22 cellular contexts compared by ENCODE assay signal in genomic region chr17:7894226-7894625, GRCh38. TPM values are rescaled to one million over a fixed set of nuclear protein-coding genes. Genes with fewer than 3 reads are reported as not detected.
DNase-seq lines count a peak whose midpoint lies in the region; ATAC-seq and TF ChIP-seq lines count a peak whose summit lies in the region.
"Had no signal": no experiment of that assay in that cellular context is flagged by ENCODE, and none has a peak within 500 bp of the region (broad histone marks: within the 10 kb centered on the region; RNA-seq: fewer than 3 reads in every experiment).

No MANE protein-coding gene starts in this region.

- no peaks in the 10 kb centered on the region for H3K36me3 ChIP-seq in Caco-2 (ENCODE audit: control insufficient read depth, insufficient read depth, low read length)
- peaks cover 78% of the 10 kb centered on the region for H3K36me3 ChIP-seq in WERI-Rb-1

- H3K27ac ChIP-seq in WERI-Rb-1 (0 out of 2 replicates have a peak overlapping the region, but pooled peaks have one; percentile 14), substantia nigra (ENCODE audit: low read depth, low read length, poor library complexity, severe bottlenecking) (no peak overlapping the region)
- H3K27ac ChIP-seq: SJSA1, transverse colon had no signal

- CTCF ChIA-PET in Caco-2 (lab: Charles Lee) = no interaction called here

- no peak overlapping the region for H3K27ac Mint-ChIP-seq in Caco-2 (ENCODE audit: unreplicated experiment)
- H3K27ac Mint-ChIP-seq: activated T-helper 1 cell treated with anti-CD3 and anti-CD28 coated beads, Interleukin-12 subunit alpha, Interleukin-12 subunit beta, Interleukin-2, Interleukin-4 antibody, amounts not matched to agents 30 ng/mL and 10 ng/mL and 1 ng/mL, durations not matched to agents 14 hours and 24 hours and 36 hours; natural killer cell; WTC11 had no signal

- H3K4me3 Mint-ChIP-seq in Caco-2 (ENCODE audit: unreplicated experiment) = no peak overlapping the region
- H3K4me3 Mint-ChIP-seq: activated T-helper 1 cell treated with anti-CD3 and anti-CD28 coated beads, Interleukin-12 subunit alpha, Interleukin-12 subunit beta, Interleukin-2, Interleukin-4 antibody, amounts not matched to agents 30 ng/mL and 10 ng/mL and 1 ng/mL, durations not matched to agents 14 hours and 24 hours and 36 hours; central memory CD8-positive, alpha-beta T cell; natural killer cell; WTC11 had no signal

- TSS peak; percentile 49 for BruUV-seq in Caco-2 (replicated peaks; lab: Mats Ljungman, UMichigan)

- intact Hi-C loops in Caco-2 (cut with micrococcal nuclease; ENCODE audit: unreplicated experiment) = no loop called here

- H3K27me3 ChIP-seq in Caco-2 (replicated peaks; ENCODE audit: control insufficient read depth, insufficient read depth, low read length) (no peaks in the 10 kb centered on the region), WERI-Rb-1 (ENCODE audit: insufficient read depth, low read depth, severe bottlenecking) (no peaks in the 10 kb centered on the region)
- H3K27me3 ChIP-seq: SJSA1, transverse colon had no signal

- H3K4me1 Mint-ChIP-seq in Caco-2 (ENCODE audit: low read depth, unreplicated experiment) = peaks cover 6% of the 10 kb centered on the region
- H3K4me1 Mint-ChIP-seq: WTC11 had no signal

- POLR2A ChIA-PET in Caco-2 (lab: Charles Lee) = no interaction called here

- DNase-seq in AG20443 (ENCODE audit: low spot score) (peak; percentile 1), Caco-2 (no peak), WERI-Rb-1 (no peak), islet precursor cell (peak; percentile 42), occipital lobe (lab: John Stamatoyannopoulos, UW) (no peak), substantia nigra (lab: John Stamatoyannopoulos, UW) (no peak), kidney glomerular epithelial cell (lab: John Stamatoyannopoulos, UW) (no peak)
- DNase-seq: C1 segment of cervical spinal cord; DMS79 treated with DMSO at 0.1 percent for 48 hours; GDM1; midbrain; natural killer cell; NCI-H146; NCI-H345; RPMI8226; stimulated activated CD4-positive, alpha-beta T cell treated with anti-CD3 and anti-CD28 coated beads, Interleukin-4, amount 100 ng/mL, for 24 hours; transverse colon had no signal

- H3K36me3 Mint-ChIP-seq in Caco-2 (ENCODE audit: insufficient read depth, unreplicated experiment) = peaks cover 20% of the 10 kb centered on the region

- H3K9me3 Mint-ChIP-seq in Caco-2 (ENCODE audit: unreplicated experiment) = no peaks in the 10 kb centered on the region
- H3K9me3 Mint-ChIP-seq: activated T-helper 1 cell treated with anti-CD3 and anti-CD28 coated beads, Interleukin-12 subunit alpha, Interleukin-12 subunit beta, Interleukin-2, Interleukin-4 antibody, amounts not matched to agents 30 ng/mL and 10 ng/mL and 1 ng/mL, durations not matched to agents 14 hours and 24 hours and 36 hours; central memory CD8-positive, alpha-beta T cell; natural killer cell; WTC11 had no signal

- TF ChIP-seq CTCF in Caco-2 (IDR thresholded peaks at IDR 0.05; ENCODE audit: insufficient read depth in 1 of 2, low read depth in 1 of 2, low read length in 1 of 2, severe bottlenecking in 1 of 2, unreplicated experiment in 1 of 2) (no peak), WERI-Rb-1 (IDR thresholded peaks at IDR 0.05; ENCODE audit: low read depth, low read length) (no peak)

- H3K9me3 ChIP-seq in Caco-2 (no peaks in the 10 kb centered on the region), WERI-Rb-1 (ENCODE audit: severe bottlenecking) (no peaks in the 10 kb centered on the region)
- H3K9me3 ChIP-seq: SJSA1, transverse colon had no signal

- H3K4me1 ChIP-seq in Caco-2 = no peaks in the 10 kb centered on the region

- no peak for ATAC-seq in GM18517 (IDR thresholded peaks at IDR 0.05; ENCODE audit: unreplicated experiment)
- ATAC-seq: natural killer cell, WTC11 had no signal

- no peaks in the 10 kb centered on the region for H3K27me3 Mint-ChIP-seq in Caco-2 (ENCODE audit: insufficient read depth, unreplicated experiment)
- H3K27me3 Mint-ChIP-seq: central memory CD8-positive, alpha-beta T cell had no signal

- H3K4me3 ChIP-seq in Caco-2 (ENCODE audit: low read depth, low read length) = no peak overlapping the region
- H3K4me3 ChIP-seq in WERI-Rb-1 (ENCODE audit: low read depth, low read length) = no peak overlapping the region
- H3K4me3 ChIP-seq: SJSA1, transverse colon had no signal

RNA-seq across cellular contexts. Expression of gene CHD3, which starts 5.6 kb away (rescaled TPM):
- total RNA-seq in Caco-2 (2022) (27.9 and 34.7 TPM in 2 replicates), occipital lobe (337 TPM)

RNA-seq across cellular contexts. Expression of gene RNF227, which starts 21.9 kb away (rescaled TPM):
- total RNA-seq in Caco-2 (2022) (4.0 and 5.0 TPM in 2 replicates), occipital lobe (7.3 TPM)

RNA-seq across cellular contexts. Expression of gene KCNAB3, which starts 35.4 kb away (rescaled TPM):
- total RNA-seq in Caco-2 (2022) (1.2 and 2.0 TPM in 2 replicates), occipital lobe (2.7 TPM)

RNA-seq across cellular contexts. Expression of gene CYB5D1, which starts 36.4 kb away (rescaled TPM):
- total RNA-seq in Caco-2 (2022) (6.1 and 7.3 TPM in 2 replicates), occipital lobe (14.2 TPM)

RNA-seq across cellular contexts. Expression of gene NAA38, which starts 36.9 kb away (rescaled TPM):
- 20.9 and 27.4 TPM in 2 replicates for total RNA-seq in Caco-2 (2022)
- 20.1 TPM for total RNA-seq in occipital lobe

Comparison
In these comparisons a context has a peak if more than half of its experiments do, and no peak if none do; other contexts are left out.
1. DNase-seq: peak in AG20443 (single experiment) and islet precursor cell (single experiment); none in Caco-2 (0 of 2), WERI-Rb-1 (single experiment), occipital lobe (single experiment), substantia nigra (0 of 49) and kidney glomerular epithelial cell (single experiment).